ENCODE assay signal across 19 cellular contexts in genomic region chr11:121295246-121296007, GRCh38. TPM values are rescaled to one million over a fixed set of nuclear protein-coding genes. Genes with fewer than 3 reads are reported as not detected.
A peak's percentile ranks its signal among the peaks of the same experiment; 100 is the strongest.
DNase-seq lines count a peak whose midpoint lies in the region; ATAC-seq and TF ChIP-seq lines count a peak whose summit lies in the region.
"Had no signal": no experiment of that assay in that cellular context is flagged by ENCODE, and none has a peak within 500 bp of the region (broad histone marks: within the 10 kb centered on the region; RNA-seq: fewer than 3 reads in every experiment).

No MANE protein-coding gene starts in this region.

- peaks cover 0 to 6% (median 0%) of the 10 kb centered on the region in 8 donors for H3K9me3 Mint-ChIP-seq in CD4-positive, alpha-beta memory T cell
- no peaks in the 10 kb centered on the region for H3K9me3 Mint-ChIP-seq in naive B cell
- H3K9me3 Mint-ChIP-seq: T-helper 1 cell treated with Interleukin-12 subunit alpha and Interleukin-12 subunit beta and Interleukin-4 antibody, amounts not matched to agents 30 μg/mL and 1 μg/mL, for 36 hours had no signal

- no peaks in the 10 kb centered on the region for H3K27me3 ChIP-seq in CD4-positive, alpha-beta memory T cell (ENCODE audit: insufficient read depth, low read length)
- H3K27me3 ChIP-seq in dorsolateral prefrontal cortex (no peaks in the 10 kb centered on the region), foreskin keratinocyte (no peaks in the 10 kb centered on the region)
- H3K27me3 ChIP-seq: colonic mucosa, gastroesophageal sphincter, ovary, testis had no signal

- intact Hi-C loops in CD4-positive, alpha-beta memory T cell (cut with micrococcal nuclease), result no loop called here
- intact Hi-C loops in dorsolateral prefrontal cortex (cut with DNase I), result no loop called here
- intact Hi-C loops in left colon (cut with DNase I, micrococcal nuclease), result no loop called here

- peak overlapping the region in 4 of 7 donors; percentile 21 to 35 (median 32) for H3K27ac Mint-ChIP-seq in CD4-positive, alpha-beta memory T cell
- peak overlapping the region in 4 of 6 donors; percentile 40 to 91 (median 54) for H3K27ac Mint-ChIP-seq in naive B cell
- H3K27ac Mint-ChIP-seq: T-helper 1 cell treated with Interleukin-12 subunit alpha and Interleukin-12 subunit beta and Interleukin-4 antibody, amounts not matched to agents 30 μg/mL and 1 μg/mL, for 36 hours had no signal

- POLR2A ChIA-PET in CD4-positive, alpha-beta memory T cell (lab: Charles Lee; ENCODE audit: partially characterized antibody), result interaction anchor here (0.6 kb wide), 1 partner anchor 72 kb away, joined by 3 read pairs; no protein-coding TSS in a partner anchor
- POLR2A ChIA-PET in HEK293T (lab: Yijun Ruan, JAX), result no interaction called here

- ATAC-seq in naive B cell (ENCODE audit: low read depth in 2 of 2) (no peak), foreskin keratinocyte (no peak), left colon (no peak)
- ATAC-seq: gastroesophageal sphincter, Right ventricle myocardium inferior had no signal

- no peaks in the 10 kb centered on the region for H3K9me3 ChIP-seq in CD4-positive, alpha-beta memory T cell (ENCODE audit: control insufficient read depth in 1 of 2, low read length in 2 of 2)
- H3K9me3 ChIP-seq: colonic mucosa, gastroesophageal sphincter, ovary, testis had no signal

- no peak overlapping the region for H3K4me3 ChIP-seq in CD4-positive, alpha-beta memory T cell (ENCODE audit: low read length in 2 of 2)
- peak overlapping the region in 35 of 59 donors; percentile 1 to 98 (median 73) for H3K4me3 ChIP-seq in dorsolateral prefrontal cortex
- H3K4me3 ChIP-seq: colonic mucosa, gastroesophageal sphincter, ovary, testis had no signal

- no peak overlapping the region for H3K27ac ChIP-seq in CD4-positive, alpha-beta memory T cell (ENCODE audit: low read depth, low read length)
- H3K27ac ChIP-seq in dorsolateral prefrontal cortex, result no peak overlapping the region
- no peak overlapping the region for H3K27ac ChIP-seq in foreskin keratinocyte
- H3K27ac ChIP-seq: colonic mucosa, gastroesophageal sphincter, ovary, testis had no signal

- no peak for TF ChIP-seq CTCF in dorsolateral prefrontal cortex (IDR thresholded peaks at IDR 0.05 in 54 of 56, conservative IDR thresholded peaks at IDR 0.05 in 2 of 56; ENCODE audit: low read depth in 1 of 56, partially characterized antibody in 56 of 56)
- no peak for TF ChIP-seq CTCF in foreskin keratinocyte (conservative IDR thresholded peaks at IDR 0.05)

- H3K4me3 Mint-ChIP-seq in CD4-positive, alpha-beta memory T cell, result peak overlapping the region in 2 of 8 donors; percentile 13 to 46
- peak overlapping the region in 1 of 8 donors; percentile 51 for H3K4me3 Mint-ChIP-seq in naive B cell
- H3K4me3 Mint-ChIP-seq: T-helper 1 cell treated with Interleukin-12 subunit alpha and Interleukin-12 subunit beta and Interleukin-4 antibody, amounts not matched to agents 30 μg/mL and 1 μg/mL, for 36 hours had no signal

- H3K36me3 ChIP-seq in CD4-positive, alpha-beta memory T cell (ENCODE audit: insufficient read depth, low read length), result no peaks in the 10 kb centered on the region
- H3K36me3 ChIP-seq: colonic mucosa, gastroesophageal sphincter, ovary had no signal

- H3K36me3 Mint-ChIP-seq in CD4-positive, alpha-beta memory T cell, result peaks cover 5 to 19% of the 10 kb centered on the region in 2 donors
- H3K36me3 Mint-ChIP-seq in naive B cell, result peaks cover 5 to 7% of the 10 kb centered on the region in 2 donors

- peaks cover 20% of the 10 kb centered on the region for H3K4me1 ChIP-seq in CD4-positive, alpha-beta memory T cell (ENCODE audit: insufficient read depth, low read length)
- peaks cover 28% of the 10 kb centered on the region for H3K4me1 ChIP-seq in foreskin keratinocyte
- H3K4me1 ChIP-seq: colonic mucosa had no signal

- no peak for DNase-seq in CD4-positive, alpha-beta memory T cell
- DNase-seq in HEK293T (ENCODE audit: extremely low spot score), result no peak
- no peak for DNase-seq in dorsolateral prefrontal cortex
- DNase-seq in naive B cell, result no peak
- DNase-seq in foreskin keratinocyte, result no peak
- DNase-seq in left colon, result no peak
- DNase-seq in KG1 (lab: John Stamatoyannopoulos, UW), result no peak
- DNase-seq in SK-N-DZ (ENCODE audit: low spot score), result no peak
- DNase-seq: activated CD8-positive, alpha-beta memory T cell treated with anti-CD3 and anti-CD28 coated beads for 24 hours; activated effector memory CD4-positive, alpha-beta T cell treated with Interleukin-2 at 50 U/mL for 16 hours; aorta; colonic mucosa; HCEC 1CT; ovary; small intestine; testis had no signal

- peaks cover 43 to 62% (median 51%) of the 10 kb centered on the region in 4 donors for H3K4me1 Mint-ChIP-seq in CD4-positive, alpha-beta memory T cell
- H3K4me1 Mint-ChIP-seq in naive B cell, result peaks cover 36 to 54% (median 53%) of the 10 kb centered on the region in 3 donors

- peaks cover 0 to 2% of the 10 kb centered on the region in 2 donors for H3K27me3 Mint-ChIP-seq in CD4-positive, alpha-beta memory T cell
- H3K27me3 Mint-ChIP-seq in naive B cell, result no peaks in the 10 kb centered on the region

- CTCF ChIA-PET in CD4-positive, alpha-beta memory T cell (lab: Charles Lee; ENCODE audit: partially characterized antibody), result no interaction called here
- CTCF ChIA-PET in HEK293T (lab: Yijun Ruan, JAX), result no interaction called here

TF ChIP-seq in HEK293T, 16 proteins besides CTCF, POLR2A, EP300 and RAD21:
- peak; percentile 64 for TF ChIP-seq PKNOX1 (IDR thresholded peaks at IDR 0.05)
- TF ChIP-seq NFRKB (IDR thresholded peaks at IDR 0.05), result no peak
- TF ChIP-seq ELF4 (IDR thresholded peaks at IDR 0.05), result no peak

RNA-seq across cellular contexts. Expression of gene SC5D, which starts 2.9 kb away (rescaled TPM):
- 10 to 100 TPM; 27.4 to 28.7 TPM for total RNA-seq in CD4-positive, alpha-beta memory T cell
- 10 to 100 TPM in 1 of 2 donors, 1 to 10 TPM in 1; 8.2 to 16.5 TPM for polyA plus RNA-seq in CD4-positive, alpha-beta memory T cell
- total RNA-seq in dorsolateral prefrontal cortex, result 100 to 1,000 TPM in 9 of 120 experiments, 10 to 100 TPM in 111; 49.4 to 107 (median 80.7) TPM
- polyA plus RNA-seq in naive B cell (ENCODE audit: low read depth in 6 of 6), result 10 to 100 TPM; 11.1 to 17.6 (median 14.9) TPM
- 77.0 and 89.2 TPM in 2 replicates for total RNA-seq in foreskin keratinocyte
- 38.7 and 53.9 TPM in 2 replicates for polyA plus RNA-seq in foreskin keratinocyte
- 10 to 100 TPM; 40.3 to 56.2 TPM for total RNA-seq in left colon
- polyA plus RNA-seq in SK-N-DZ (2014; cell fraction: cytosol; rRNA removed), result 17.2 and 21.5 TPM in 2 replicates
- 10.2 and 14.9 TPM in 2 replicates for polyA plus RNA-seq in SK-N-DZ (2014; cell fraction: nucleus; rRNA removed)

Comparison
In these comparisons a context has a peak if more than half of its experiments do, and no peak if none do; other contexts are left out.
1. H3K4me3 ChIP-seq: peak in dorsolateral prefrontal cortex (35 of 59); none in CD4-positive, alpha-beta memory T cell (0 of 2).